In the genomic region with DNA sequence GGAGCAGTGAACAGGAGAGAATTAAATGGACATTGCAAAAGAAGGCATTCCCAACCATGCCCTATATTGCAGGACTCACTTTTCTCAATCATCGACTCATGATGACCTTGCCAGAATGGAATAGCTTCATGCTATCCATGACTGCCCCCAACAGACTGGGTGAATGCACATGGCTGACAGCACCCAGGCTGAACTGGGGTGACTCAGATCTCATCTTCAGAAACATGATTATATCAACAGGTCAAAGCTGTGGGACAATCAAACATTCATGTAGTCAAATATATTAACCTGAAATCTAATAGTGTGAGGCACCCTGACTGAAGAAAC, we compare ENCODE assay signal across 14 cellular contexts.
DNase-seq lines count a peak whose midpoint lies in the region; ATAC-seq and FAIRE-seq lines count a peak whose summit lies in the region.
"Had no signal": no experiment of that assay in that cellular context is flagged by ENCODE, and none has a peak within 500 bp of the region (broad histone marks: within the 10 kb centered on the region; RNA-seq: fewer than 3 reads in every experiment).

No MANE protein-coding gene starts in this region.

- no peaks in the 10 kb centered on the region for H3K36me3 Mint-ChIP-seq in effector memory CD8-positive, alpha-beta T cell (ENCODE audit: insufficient read depth)

- peak; percentile 6 for DNase-seq in stimulated activated naive CD8-positive, alpha-beta T cell treated with anti-CD3 and anti-CD28 coated beads, Interleukin-15, Interleukin-2, amounts not matched to agents 100 U/mL and 50 U/mL, for 24 hours
- DNase-seq in stimulated activated naive CD8-positive, alpha-beta T cell treated with anti-CD3 and anti-CD28 coated beads, Interleukin-15, amount 100 ng/mL, for 72 hours = no peak
- DNase-seq in RPMI8226 (peak; percentile 43), urothelium cell line (ENCODE audit: low spot score) (no peak), T-helper 2 cell (no peak)
- DNase-seq in effector memory CD8-positive, alpha-beta T cell = no peak
- DNase-seq: DND-41, esophagus squamous epithelium, NCI-H1417, nucleus accumbens had no signal

- no peak overlapping the region for H3K27ac Mint-ChIP-seq in stimulated activated naive CD8-positive, alpha-beta T cell treated with anti-CD3 and anti-CD28 coated beads, Interleukin-15, amount 100 ng/mL, for 72 hours
- H3K27ac Mint-ChIP-seq in effector memory CD8-positive, alpha-beta T cell = no peak overlapping the region

- H3K27me3 Mint-ChIP-seq in stimulated activated naive CD8-positive, alpha-beta T cell treated with anti-CD3 and anti-CD28 coated beads, Interleukin-15, amount 100 ng/mL, for 72 hours = no peaks in the 10 kb centered on the region
- no peaks in the 10 kb centered on the region for H3K27me3 Mint-ChIP-seq in effector memory CD8-positive, alpha-beta T cell

- H3K4me3 Mint-ChIP-seq in stimulated activated naive CD8-positive, alpha-beta T cell treated with anti-CD3 and anti-CD28 coated beads, Interleukin-15, amount 100 ng/mL, for 72 hours = no peak overlapping the region
- H3K4me3 Mint-ChIP-seq in effector memory CD8-positive, alpha-beta T cell = no peak overlapping the region

- ATAC-seq in stimulated activated naive CD8-positive, alpha-beta T cell treated with anti-CD3 and anti-CD28 coated beads, Interleukin-15, Interleukin-2, amounts not matched to agents 100 U/mL and 50 U/mL, for 24 hours = no peak
- no peak for ATAC-seq in stimulated activated naive CD8-positive, alpha-beta T cell treated with anti-CD3 and anti-CD28 coated beads, Interleukin-15, amount 100 ng/mL, for 72 hours
- ATAC-seq in HG03095 (IDR thresholded peaks at IDR 0.05; ENCODE audit: unreplicated experiment) (peak; percentile 39), GM19023 (IDR thresholded peaks at IDR 0.05; ENCODE audit: unreplicated experiment) (no peak)
- ATAC-seq in effector memory CD8-positive, alpha-beta T cell (replicated peaks) = no peak
- ATAC-seq: Panc1 had no signal

- no peaks in the 10 kb centered on the region for H3K9me3 Mint-ChIP-seq in stimulated activated naive CD8-positive, alpha-beta T cell treated with anti-CD3 and anti-CD28 coated beads, Interleukin-15, amount 100 ng/mL, for 72 hours
- no peaks in the 10 kb centered on the region for H3K9me3 Mint-ChIP-seq in effector memory CD8-positive, alpha-beta T cell

- FAIRE-seq in urothelium cell line (lab: Jason Lieb, UNC) = peak; percentile 84
- FAIRE-seq: A204.1 had no signal

- peaks cover 16% of the 10 kb centered on the region for H3K4me1 Mint-ChIP-seq in stimulated activated naive CD8-positive, alpha-beta T cell treated with anti-CD3 and anti-CD28 coated beads, Interleukin-15, amount 100 ng/mL, for 72 hours
- peaks cover 5% of the 10 kb centered on the region in 2 donors for H3K4me1 Mint-ChIP-seq in effector memory CD8-positive, alpha-beta T cell (ENCODE audit: low read depth in 2 of 2)

Comparison
In these comparisons a context has a peak if more than half of its experiments do, and no peak if none do; other contexts are left out.
1. DNase-seq: peak in stimulated activated naive CD8-positive, alpha-beta T cell treated with anti-CD3 and anti-CD28 coated beads, Interleukin-15, Interleukin-2, amounts not matched to agents 100 U/mL and 50 U/mL, for 24 hours (single experiment) and RPMI8226 (single experiment); none in stimulated activated naive CD8-positive, alpha-beta T cell treated with anti-CD3 and anti-CD28 coated beads, Interleukin-15, amount 100 ng/mL, for 72 hours (0 of 2), urothelium cell line (single experiment), T-helper 2 cell (0 of 5) and effector memory CD8-positive, alpha-beta T cell (0 of 3).